12 cellular contexts compared by ENCODE assay signal in the genomic region with DNA sequence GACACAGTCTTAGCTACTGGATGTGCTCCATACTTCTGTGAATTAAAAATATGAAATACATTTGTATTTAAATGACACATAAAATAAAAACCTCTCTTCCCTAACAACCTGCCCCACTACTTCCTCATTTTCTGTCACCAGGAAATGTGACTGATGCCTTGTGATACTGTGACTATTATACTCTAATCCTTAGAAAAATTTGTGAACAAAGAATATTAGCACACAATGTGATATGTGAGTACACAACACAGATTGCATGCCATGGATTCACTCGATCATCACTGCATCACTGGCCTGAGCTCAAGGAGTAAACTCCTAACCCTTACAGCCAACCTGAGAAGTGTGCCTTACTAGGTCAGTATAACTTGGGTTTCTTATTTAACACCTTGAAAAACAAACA.
A peak's percentile ranks its signal among the peaks of the same experiment; 100 is the strongest.
DNase-seq lines count a peak whose midpoint lies in the region; ATAC-seq and TF ChIP-seq lines count a peak whose summit lies in the region.
"Had no signal": no experiment of that assay in that cellular context is flagged by ENCODE, and none has a peak within 500 bp of the region (broad histone marks: within the 10 kb centered on the region; RNA-seq: fewer than 3 reads in every experiment).

No MANE protein-coding gene starts in this region.

- intact Hi-C loops in left ventricle myocardium inferior (cut with micrococcal nuclease) (no loop called here), left ventricle myocardium superior (cut with micrococcal nuclease) (no loop called here), Panc1 (cut with micrococcal nuclease; ENCODE audit: unreplicated experiment) (no loop called here), stomach (cut with DNase I; ENCODE audit: low total_unique reads) (no loop called here), dorsolateral prefrontal cortex (cut with DNase I) (no loop called here)

- H3K27me3 ChIP-seq in left ventricle myocardium inferior (ENCODE audit: low read depth), result no peaks in the 10 kb centered on the region
- no peaks in the 10 kb centered on the region for H3K27me3 ChIP-seq in Panc1 (ENCODE audit: control insufficient read depth, insufficient read depth, low read length)
- no peaks in the 10 kb centered on the region for H3K27me3 ChIP-seq in esophagus (ENCODE audit: control insufficient read depth in 1 of 2, insufficient read depth in 2 of 2, low read length in 2 of 2)
- no peaks in the 10 kb centered on the region for H3K27me3 ChIP-seq in stomach
- H3K27me3 ChIP-seq in dorsolateral prefrontal cortex, result no peaks in the 10 kb centered on the region
- H3K27me3 ChIP-seq: cardiac muscle cell had no signal

- H3K4me3 ChIP-seq in left ventricle myocardium inferior (no peak overlapping the region), Panc1 (ENCODE audit: low read depth in 2 of 2, low read length in 2 of 2) (no peak overlapping the region), esophagus (ENCODE audit: low read depth in 1 of 2, low read length in 2 of 2) (no peak overlapping the region), stomach (no peak overlapping the region), dorsolateral prefrontal cortex (no peak overlapping the region)
- H3K4me3 ChIP-seq: cardiac muscle cell had no signal

- TF ChIP-seq CTCF in left ventricle myocardium inferior (IDR thresholded peaks at IDR 0.05; ENCODE audit: borderline replicate concordance) (no peak), Panc1 (IDR thresholded peaks at IDR 0.05) (no peak), stomach (IDR thresholded peaks at IDR 0.05) (no peak), dorsolateral prefrontal cortex (IDR thresholded peaks at IDR 0.05 in 54 of 56, conservative IDR thresholded peaks at IDR 0.05 in 2 of 56; ENCODE audit: low read depth in 1 of 56, partially characterized antibody in 56 of 56) (no peak)

- H3K4me1 ChIP-seq in left ventricle myocardium inferior (peaks cover 29% of the 10 kb centered on the region), Panc1 (ENCODE audit: control insufficient read depth, insufficient read depth, low read length) (peaks cover 28% of the 10 kb centered on the region), esophagus (ENCODE audit: control insufficient read depth in 2 of 2, insufficient read depth in 2 of 2, low read length in 1 of 2) (no peaks in the 10 kb centered on the region), stomach (peaks cover 10 to 28% (median 25%) of the 10 kb centered on the region in 4 donors)
- H3K4me1 ChIP-seq: parathyroid adenoma had no signal

- H3K9me3 ChIP-seq in left ventricle myocardium inferior (replicated peaks) (no peaks in the 10 kb centered on the region), Panc1 (ENCODE audit: control insufficient read depth, insufficient read depth, low read depth, low read length) (no peaks in the 10 kb centered on the region), esophagus (ENCODE audit: control insufficient read depth in 2 of 2, insufficient read depth in 1 of 2, low read depth in 1 of 2, low read length in 1 of 2) (no peaks in the 10 kb centered on the region), stomach (no peaks in the 10 kb centered on the region)

- no TSS peak for BruUV-seq in Panc1 (replicated peaks; lab: Mats Ljungman, UMichigan)

- no peak for TF ChIP-seq EP300 in stomach (IDR thresholded peaks at IDR 0.05)

- POLR2A ChIA-PET in Panc1 (lab: Charles Lee), result interaction anchor here (0.6 kb wide), 1 partner anchor 168 kb away, joined by 7 read pairs; no protein-coding TSS in a partner anchor

- H3K27ac ChIP-seq in left ventricle myocardium inferior (replicated peaks) (peak overlapping the region; percentile 73), Panc1 (ENCODE audit: low read length) (peak overlapping the region; percentile 72), esophagus (ENCODE audit: low read depth in 2 of 2, low read length in 1 of 2) (peak overlapping the region; percentile 22 to 78), stomach (peak overlapping the region in 3 of 5 donors; percentile 26 to 57 (median 36)), dorsolateral prefrontal cortex (peak overlapping the region in 4 of 59 donors; percentile 7 to 20 (median 13))
- H3K27ac ChIP-seq: cardiac muscle cell, parathyroid adenoma had no signal

- no peak for TF ChIP-seq POLR2A in stomach (IDR thresholded peaks at IDR 0.05)

- CTCF ChIA-PET in Panc1 (lab: Charles Lee), result no interaction called here

- no peak for ATAC-seq in left ventricle myocardium superior
- ATAC-seq in Panc1, result peak; percentile 31

- 52 to 59% methylated on average over 1 of the region's 1 CpG for WGBS in esophagus, 2 donors
- WGBS in stomach, 5 donors, result 50 to 69% (median 56%) methylated on average over 1 of the region's 1 CpG

- DNase-seq in left ventricle myocardium inferior (no peak), left ventricle myocardium superior (no peak), Panc1 (ENCODE audit: low read depth, low spot score) (peak; percentile 27), stomach (no peak), mucosa of gallbladder (ENCODE audit: low spot score) (no peak), dorsolateral prefrontal cortex (no peak), foreskin melanocyte (no peak)
- DNase-seq: activated B cell treated with CpG ODN at 0.5 μM for 24 hours, NCI-H1930 had no signal

- in situ Hi-C loops in Panc1 (cut with HindIII; ENCODE audit: low pct_unique_long_range_greater_than_20kb, low sequenced_read_pairs), result no loop called here

- H3K36me3 ChIP-seq in left ventricle myocardium inferior (no peaks in the 10 kb centered on the region), Panc1 (ENCODE audit: control insufficient read depth, insufficient read depth, low read length) (no peaks in the 10 kb centered on the region), esophagus (ENCODE audit: control insufficient read depth in 2 of 2, insufficient read depth in 2 of 2, low read length in 1 of 2) (no peaks in the 10 kb centered on the region), stomach (no peaks in the 10 kb centered on the region)
- H3K36me3 ChIP-seq: cardiac muscle cell had no signal
